1 cellular context compared by ENCODE assay signal in genomic region chr2:68825891-68826290, GRCh38.
TF ChIP-seq lines count a peak whose summit lies in the region.

No MANE protein-coding gene starts in this region.

TF ChIP-seq in IMR-90, 13 proteins besides CTCF, POLR2A, EP300 and RAD21:
- no peak for TF ChIP-seq MAZ (IDR thresholded peaks at IDR 0.05; ENCODE audit: borderline replicate concordance, low read depth, low read length)
- TF ChIP-seq, protein P1, sequence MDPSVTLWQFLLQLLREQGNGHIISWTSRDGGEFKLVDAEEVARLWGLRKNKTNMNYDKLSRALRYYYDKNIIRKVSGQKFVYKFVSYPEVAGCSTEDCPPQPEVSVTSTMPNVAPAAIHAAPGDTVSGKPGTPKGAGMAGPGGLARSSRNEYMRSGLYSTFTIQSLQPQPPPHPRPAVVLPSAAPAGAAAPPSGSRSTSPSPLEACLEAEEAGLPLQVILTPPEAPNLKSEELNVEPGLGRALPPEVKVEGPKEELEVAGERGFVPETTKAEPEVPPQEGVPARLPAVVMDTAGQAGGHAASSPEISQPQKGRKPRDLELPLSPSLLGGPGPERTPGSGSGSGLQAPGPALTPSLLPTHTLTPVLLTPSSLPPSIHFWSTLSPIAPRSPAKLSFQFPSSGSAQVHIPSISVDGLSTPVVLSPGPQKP (IDR thresholded peaks at IDR 0.05; ENCODE audit: borderline replicate concordance, low read depth, low read length) = no peak
- TF ChIP-seq SMC3 (IDR thresholded peaks at IDR 0.05; ENCODE audit: low read depth, low read length) = no peak
- TF ChIP-seq RFX5 (IDR thresholded peaks at IDR 0.05; ENCODE audit: low read depth, low read length) = no peak
- no peak for TF ChIP-seq CEBPB (IDR thresholded peaks at IDR 0.05; ENCODE audit: low read depth, low read length)
- TF ChIP-seq MXI1 (IDR thresholded peaks at IDR 0.05; ENCODE audit: borderline replicate concordance, low read depth, low read length) = no peak
- TF ChIP-seq FOS (IDR thresholded peaks at IDR 0.05; ENCODE audit: low read depth, low read length) = no peak
- TF ChIP-seq BHLHE40 (IDR thresholded peaks at IDR 0.05; ENCODE audit: low read depth, low read length) = no peak
- TF ChIP-seq CHD1 (IDR thresholded peaks at IDR 0.05; ENCODE audit: low read depth, low read length) = no peak
- TF ChIP-seq USF2 (IDR thresholded peaks at IDR 0.05; ENCODE audit: low read depth, low read length) = no peak
- no peak for TF ChIP-seq MAFK (IDR thresholded peaks at IDR 0.05; ENCODE audit: low read depth, low read length)
- no peak for TF ChIP-seq NFE2L2 (IDR thresholded peaks at IDR 0.05; ENCODE audit: low read depth, low read length)
- no peak for TF ChIP-seq RCOR1 (IDR thresholded peaks at IDR 0.05; ENCODE audit: insufficient replicate concordance, low read length)
